7 cellular contexts compared by ENCODE assay signal in genomic region chr7:112390945-112391821, GRCh38. TPM values are rescaled to one million over a fixed set of nuclear protein-coding genes. Genes with fewer than 3 reads are reported as not detected.
DNase-seq lines count a peak whose midpoint lies in the region; ATAC-seq and TF ChIP-seq lines count a peak whose summit lies in the region.
"Not testable (repeated sequence)": the region's sequence is repeated elsewhere in the genome, so short reads cannot be mapped to it uniquely, and the experiment has no call there.

No MANE protein-coding gene starts in this region.

- TF ChIP-seq POLR2A in esophagus squamous epithelium (IDR thresholded peaks at IDR 0.05): not testable (repeated sequence)

- not testable (repeated sequence) for H3K9ac ChIP-seq in mesendoderm (ENCODE audit: low read length)

- H2BK5ac ChIP-seq in mesendoderm (ENCODE audit: low read length): not testable (repeated sequence)

- not testable (repeated sequence) for H4K5ac ChIP-seq in mesendoderm (ENCODE audit: low read length)

- H3K4me3 Mint-ChIP-seq in T-helper 17 cell: peak overlapping the region; percentile 89
- peak overlapping the region; percentile 69 for H3K4me3 Mint-ChIP-seq in activated naive CD4-positive, alpha-beta T cell treated with anti-CD3 and anti-CD28 coated beads for 36 hours

- not testable (repeated sequence) for H3K79me1 ChIP-seq in mesendoderm (ENCODE audit: low read length)

- ATAC-seq in T-helper 17 cell: peak; percentile 54

- H3K27ac ChIP-seq in esophagus squamous epithelium: peak overlapping the region; percentile 51 to 83 (median 80)
- H3K27ac ChIP-seq in mesendoderm (ENCODE audit: low read depth, low read length): not testable (repeated sequence)

- peak overlapping the region; percentile 27 to 69 (median 56) for H3K4me3 ChIP-seq in esophagus squamous epithelium
- not testable (repeated sequence) for H3K4me3 ChIP-seq in mesendoderm (ENCODE audit: low read length)

- TF ChIP-seq CTCF in GM13977 (IDR thresholded peaks at IDR 0.05; ENCODE audit: extremely low read depth, insufficient read depth, missing control alignments); esophagus squamous epithelium (IDR thresholded peaks at IDR 0.05): not testable (repeated sequence)

- H3K4ac ChIP-seq in mesendoderm (ENCODE audit: low read depth, low read length): not testable (repeated sequence)

- not testable (repeated sequence) for H3K18ac ChIP-seq in mesendoderm (ENCODE audit: low read length)

- H3K4me1 ChIP-seq in esophagus squamous epithelium; mesendoderm (ENCODE audit: control insufficient read depth, low read depth, low read length): not testable (repeated sequence)

- H2BK120ac ChIP-seq in mesendoderm (ENCODE audit: low read depth, low read length): not testable (repeated sequence)

- H2BK15ac ChIP-seq in mesendoderm (replicated peaks; ENCODE audit: low read depth): not testable (repeated sequence)

- H3K9me3 Mint-ChIP-seq in activated naive CD4-positive, alpha-beta T cell treated with anti-CD3 and anti-CD28 coated beads for 36 hours: not testable (repeated sequence)

- not testable (repeated sequence) for H3K27ac Mint-ChIP-seq in T-helper 17 cell; activated naive CD4-positive, alpha-beta T cell treated with anti-CD3 and anti-CD28 coated beads for 36 hours

- not testable (repeated sequence) for H3K36me3 Mint-ChIP-seq in T-helper 17 cell (ENCODE audit: low read depth); activated naive CD4-positive, alpha-beta T cell treated with anti-CD3 and anti-CD28 coated beads for 36 hours (ENCODE audit: low read depth)

- not testable (repeated sequence) for H3K4me2 ChIP-seq in mesendoderm (ENCODE audit: low read length)

- intact Hi-C loops in activated naive CD4-positive, alpha-beta T cell treated with anti-CD3 and anti-CD28 coated beads for 36 hours (cut with micrococcal nuclease): not testable (repeated sequence)
- intact Hi-C loops in esophagus squamous epithelium (cut with DNase I): loop anchor here (10.0 kb wide), 1 partner anchor 536 kb away; no protein-coding TSS in a partner anchor

- H3K36me3 ChIP-seq in esophagus squamous epithelium; mesendoderm (ENCODE audit: control insufficient read depth, insufficient read depth, low read length): not testable (repeated sequence)

- H3K79me2 ChIP-seq in mesendoderm (ENCODE audit: control insufficient read depth, insufficient read depth, low read length): not testable (repeated sequence)

- H3K9me3 ChIP-seq in T-helper 17 cell (ENCODE audit: control insufficient read depth, low read length, poor library complexity, severe bottlenecking); esophagus squamous epithelium: not testable (repeated sequence)

- DNase-seq in GM13977 (ENCODE audit: low spot score) (peak; percentile 20), NCI-H2081 (lab: John Stamatoyannopoulos, UW) (peak; percentile 64 to 68), T-helper 17 cell (peak; percentile 26 to 31 (median 27)), mesendoderm (peak; percentile 53)
- DNase-seq in activated naive CD4-positive, alpha-beta T cell treated with anti-CD3 and anti-CD28 coated beads for 36 hours: peak; percentile 53
- not testable (repeated sequence) for DNase-seq in esophagus squamous epithelium (lab: John Stamatoyannopoulos, UW)
- peak; percentile 26 to 34 for DNase-seq in stimulated activated CD4-positive, alpha-beta T cell treated with anti-CD3 and anti-CD28 coated beads, Interleukin-15, amount 100 ng/mL, for 48 hours (ENCODE audit: low read depth in 2 of 2)

- H4K8ac ChIP-seq in mesendoderm (ENCODE audit: low read depth, low read length): not testable (repeated sequence)

- 9 to 12% methylated on average over 6 to 10 of the region's 70 CpGs for WGBS in esophagus squamous epithelium, 2 donors
- WGBS in mesendoderm (ENCODE audit: extremely low coverage, insufficient coverage, low lambda C conversion rate): 100% methylated on average over 1 of the region's 70 CpGs

- in situ Hi-C loops in GM13977 (cut with MboI; ENCODE audit: low pct_unique_long_range_greater_than_20kb, low sequenced_read_pairs, unreplicated experiment): not testable (repeated sequence)

- H3K27me3 Mint-ChIP-seq in T-helper 17 cell; activated naive CD4-positive, alpha-beta T cell treated with anti-CD3 and anti-CD28 coated beads for 36 hours (ENCODE audit: low read depth): not testable (repeated sequence)

- H3K23ac ChIP-seq in mesendoderm (ENCODE audit: low read length): not testable (repeated sequence)

- peaks cover 0 to 10% (median 0%) of the 10 kb centered on the region in 4 donors for H3K27me3 ChIP-seq in esophagus squamous epithelium
- H3K27me3 ChIP-seq in mesendoderm (ENCODE audit: insufficient read depth, low read length, poor library complexity): not testable (repeated sequence)

- peaks cover 17% of the 10 kb centered on the region for H3K4me1 Mint-ChIP-seq in T-helper 17 cell
- H3K4me1 Mint-ChIP-seq in activated naive CD4-positive, alpha-beta T cell treated with anti-CD3 and anti-CD28 coated beads for 36 hours (ENCODE audit: low read depth): peaks cover 11% of the 10 kb centered on the region

- CTCF ChIA-PET in activated naive CD4-positive, alpha-beta T cell treated with anti-CD3 and anti-CD28 coated beads for 36 hours (lab: Charles Lee): interaction anchor here (0.6 kb wide), 1 partner anchor 664 kb away, joined by 3 read pairs; no protein-coding TSS in a partner anchor

- not testable (repeated sequence) for H3K56ac ChIP-seq in mesendoderm (ENCODE audit: low read length)

- H2AK5ac ChIP-seq in mesendoderm (ENCODE audit: low read length): not testable (repeated sequence)

RNA-seq across cellular contexts. Expression of gene IFRD1, which starts 59.1 kb away (rescaled TPM):
- total RNA-seq in T-helper 17 cell (100 to 1,000 TPM; 269 to 276 TPM), esophagus squamous epithelium (10 to 100 TPM; 19.4 to 52.1 (median 31.1) TPM)
- total RNA-seq in activated naive CD4-positive, alpha-beta T cell treated with anti-CD3 and anti-CD28 coated beads for 36 hours: 10 to 100 TPM; 47.3 to 50.5 TPM
- 55.0 TPM for polyA plus RNA-seq in mesendoderm (2013, experiment 1 of 2)
- 57.9 TPM for polyA plus RNA-seq in mesendoderm (2013, experiment 2 of 2)

Comparison
In these comparisons a context has a peak if more than half of its experiments do, and no peak if none do; other contexts are left out.
1. RNA of gene IFRD1, which starts 59.1 kb away (total RNA-seq): 269 to 276 TPM in T-helper 17 cell; 47.3 to 50.5 TPM in activated naive CD4-positive, alpha-beta T cell treated with anti-CD3 and anti-CD28 coated beads for 36 hours and 19.4 to 52.1 TPM in esophagus squamous epithelium; every median in the first group is over 4 times any median in the second.